Comparison of ENCODE assay signal across 1 cellular context in the genomic region with DNA sequence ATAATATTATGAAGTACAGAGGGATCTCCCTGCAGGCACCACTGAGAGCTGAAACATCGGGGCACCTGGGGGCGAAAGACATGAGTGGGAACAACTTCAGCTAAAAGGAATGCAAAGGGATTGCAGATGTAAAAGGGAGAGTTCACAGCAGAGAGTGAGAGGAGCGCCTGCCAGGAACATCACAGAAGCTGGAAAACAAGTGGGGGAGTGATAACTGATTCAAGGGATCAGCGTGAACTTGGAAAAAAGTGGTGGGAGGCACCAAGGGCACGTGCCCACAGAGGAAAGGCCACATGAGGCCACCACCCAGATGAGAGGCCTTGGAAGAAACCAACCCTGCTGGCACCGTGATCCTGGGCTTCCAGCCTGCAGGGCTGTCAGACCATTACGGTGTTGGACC. TPM values are rescaled to one million over a fixed set of nuclear protein-coding genes. Genes with fewer than 3 reads are reported as not detected.
"Had no signal": no experiment of that assay in that cellular context is flagged by ENCODE, and none has a peak within 500 bp of the region (broad histone marks: within the 10 kb centered on the region; RNA-seq: fewer than 3 reads in every experiment).

No MANE protein-coding gene starts in this region.

RNA-seq across cellular contexts. Expression of a gene that starts 31.8 kb away (rescaled TPM):
- total RNA-seq: upper lobe of right lung had no signal
